ENCODE assay signal across 8 cellular contexts in the genomic region with DNA sequence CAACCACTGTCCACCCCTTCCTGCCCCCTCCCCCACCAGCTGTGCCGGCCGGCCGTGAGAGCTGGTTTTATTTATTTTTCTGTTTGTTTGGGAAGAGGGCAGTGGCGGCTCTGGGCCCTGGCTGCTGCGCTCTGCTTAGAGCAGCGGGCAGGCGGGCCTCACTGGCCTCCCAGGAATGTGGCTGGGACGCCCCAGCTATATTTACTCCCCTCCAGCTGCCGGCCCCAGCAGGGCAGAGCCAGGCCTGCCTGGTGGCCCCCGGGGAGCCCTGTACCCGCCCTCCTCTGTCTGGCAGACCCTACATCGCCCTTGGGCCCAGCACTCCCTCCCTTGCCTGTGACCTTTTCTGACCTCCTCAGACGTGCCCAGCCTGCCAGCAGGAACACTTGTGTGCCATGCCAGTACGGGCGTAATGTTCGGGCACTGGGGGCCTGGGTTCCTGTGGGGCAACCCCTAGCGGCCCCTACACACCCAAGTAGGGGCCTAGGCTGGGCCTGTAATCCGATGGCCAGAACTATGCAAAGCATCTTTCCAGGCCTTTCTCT. TPM values are rescaled to one million over a fixed set of nuclear protein-coding genes. Genes with fewer than 3 reads are reported as not detected.
DNase-seq lines count a peak whose midpoint lies in the region; ATAC-seq and TF ChIP-seq lines count a peak whose summit lies in the region.

No MANE protein-coding gene starts in this region.

- H3K4me3 ChIP-seq in Loucy (ENCODE audit: low read length, poor library complexity, severe bottlenecking) = peak overlapping the region; percentile 97
- H3K4me3 ChIP-seq in endocrine pancreas (ENCODE audit: control insufficient read depth, insufficient read depth, low read length) = no peak overlapping the region
- no peak overlapping the region for H3K4me3 ChIP-seq in mucosa of descending colon
- H3K4me3 ChIP-seq in tibial nerve = peak overlapping the region in 1 of 4 donors; percentile 29

- peak overlapping the region; percentile 87 to 98 (median 90) for H3K27ac ChIP-seq in tibial nerve

- TF ChIP-seq CTCF in Loucy (conservative IDR thresholded peaks at IDR 0.05; ENCODE audit: low read length) (no peak), mucosa of descending colon (IDR thresholded peaks at IDR 0.05) (no peak), tibial nerve (IDR thresholded peaks at IDR 0.05) (no peak)

- H3K79me2 ChIP-seq in Loucy (ENCODE audit: insufficient read depth, low read length) = peaks cover 100% of the 10 kb centered on the region

- TF ChIP-seq POLR2A in tibial nerve (IDR thresholded peaks at IDR 0.05) = no peak

- peaks cover 10% of the 10 kb centered on the region; the same call in 1 of the 2 replicates for H3K36me3 ChIP-seq in Loucy (ENCODE audit: insufficient read depth, low read length)
- H3K36me3 ChIP-seq in endocrine pancreas (ENCODE audit: control insufficient read depth, insufficient read depth, low read length) = no peaks in the 10 kb centered on the region
- no peaks in the 10 kb centered on the region for H3K36me3 ChIP-seq in mucosa of descending colon (ENCODE audit: low read depth)
- no peaks in the 10 kb centered on the region for H3K36me3 ChIP-seq in tibial nerve

- no peaks in the 10 kb centered on the region for H3K9me2 ChIP-seq in Loucy (replicated peaks; ENCODE audit: low read depth, low read length)

- intact Hi-C loops in mucosa of descending colon (cut with DNase I, micrococcal nuclease) = no loop called here

- no peaks in the 10 kb centered on the region for H3K9me3 ChIP-seq in Loucy (ENCODE audit: insufficient read depth, low read depth, low read length)
- no peaks in the 10 kb centered on the region for H3K9me3 ChIP-seq in endocrine pancreas (ENCODE audit: control insufficient read depth, low read length)
- H3K9me3 ChIP-seq in mucosa of descending colon = no peaks in the 10 kb centered on the region
- H3K9me3 ChIP-seq in tibial nerve = no peaks in the 10 kb centered on the region

- H3K4me1 ChIP-seq in Loucy (ENCODE audit: insufficient read depth, low read length, poor library complexity, severe bottlenecking) (peaks cover 75% of the 10 kb centered on the region), endocrine pancreas (ENCODE audit: control insufficient read depth, insufficient read depth, low read length) (peaks cover 6% of the 10 kb centered on the region), mucosa of descending colon (ENCODE audit: low read depth) (peaks cover 73% of the 10 kb centered on the region), tibial nerve (peaks cover 5 to 100% (median 96%) of the 10 kb centered on the region in 4 donors)

- H3K27ac Mint-ChIP-seq in activated naive CD8-positive, alpha-beta T cell treated with anti-CD3 and anti-CD28 coated beads, Interleukin-2, amount 50 U/mL, for 24 hours = no peak overlapping the region

- H4K20me1 ChIP-seq in Loucy (ENCODE audit: insufficient read depth, low read length, poor library complexity, severe bottlenecking) = peaks cover 94% of the 10 kb centered on the region

- 14% methylated on average over 11 to 17 of the region's 18 CpGs for WGBS in tibial nerve, 2 donors

- H3K36me3 Mint-ChIP-seq in activated naive CD8-positive, alpha-beta T cell treated with anti-CD3 and anti-CD28 coated beads, Interleukin-2, amount 50 U/mL, for 24 hours (ENCODE audit: low read depth) = no peaks in the 10 kb centered on the region

- no peak overlapping the region for H2AFZ ChIP-seq in Loucy (ENCODE audit: low read length)

- 0 out of 2 replicates have a peak, but pooled peaks cover 2% of the 10 kb centered on the region for H3F3A ChIP-seq in Loucy (ENCODE audit: low read depth)

- H3K9me3 Mint-ChIP-seq in activated naive CD8-positive, alpha-beta T cell treated with anti-CD3 and anti-CD28 coated beads, Interleukin-2, amount 50 U/mL, for 24 hours = no peaks in the 10 kb centered on the region

- H3K4me2 ChIP-seq in Loucy (ENCODE audit: low read depth, low read length, poor library complexity, severe bottlenecking) = peak overlapping the region; percentile 98

- peaks cover 60% of the 10 kb centered on the region for H3K4me1 Mint-ChIP-seq in activated naive CD8-positive, alpha-beta T cell treated with anti-CD3 and anti-CD28 coated beads, Interleukin-2, amount 50 U/mL, for 24 hours

- ATAC-seq in mucosa of descending colon (peak; percentile 32), HG02571 (IDR thresholded peaks at IDR 0.05; ENCODE audit: unreplicated experiment) (no peak)
- no peak for ATAC-seq in activated naive CD8-positive, alpha-beta T cell treated with anti-CD3 and anti-CD28 coated beads, Interleukin-2, amount 50 U/mL, for 24 hours

- peaks cover 22% of the 10 kb centered on the region for H3K27me3 Mint-ChIP-seq in activated naive CD8-positive, alpha-beta T cell treated with anti-CD3 and anti-CD28 coated beads, Interleukin-2, amount 50 U/mL, for 24 hours

- H3K27me3 ChIP-seq in Loucy (ENCODE audit: insufficient read depth, low read length, poor library complexity, severe bottlenecking) (no peaks in the 10 kb centered on the region), endocrine pancreas (ENCODE audit: control insufficient read depth, insufficient read depth, low read length) (no peaks in the 10 kb centered on the region), tibial nerve (no peaks in the 10 kb centered on the region)

- H3K4me3 Mint-ChIP-seq in activated naive CD8-positive, alpha-beta T cell treated with anti-CD3 and anti-CD28 coated beads, Interleukin-2, amount 50 U/mL, for 24 hours = no peak overlapping the region

- DNase-seq in mucosa of descending colon (peak in 2 of 3 donors; percentile 60 to 72), tibial nerve (ENCODE audit: low spot score in 2 of 2) (no peak), HUDEP-2 (lab: John Stamatoyannopoulos, UW; ENCODE audit: unreplicated experiment in 76 of 76) (no peak), NCI-H2029 treated with DMSO at 0.1 percent for 48 hours (lab: John Stamatoyannopoulos, UW) (no peak)
- DNase-seq in activated naive CD8-positive, alpha-beta T cell treated with anti-CD3 and anti-CD28 coated beads, Interleukin-2, amount 50 U/mL, for 24 hours = no peak

- H3K9ac ChIP-seq in Loucy (ENCODE audit: low read depth, low read length, poor library complexity, severe bottlenecking) = peak overlapping the region; percentile 35
- peak overlapping the region; percentile 69 for H3K9ac ChIP-seq in endocrine pancreas (ENCODE audit: control insufficient read depth, insufficient read depth, low read length)

- peak in 1 of 2 donors; percentile 89 for TF ChIP-seq EP300 in tibial nerve (IDR thresholded peaks at IDR 0.05)

RNA-seq across cellular contexts. Expression of a gene that starts 7.7 kb away (rescaled TPM):
- total RNA-seq in mucosa of descending colon = 10 to 100 TPM; 28.1 to 31.0 (median 28.3) TPM
- 10 to 100 TPM; 45.0 to 80.4 (median 67.0) TPM for total RNA-seq in tibial nerve

Comparison
In these comparisons a context has a peak if more than half of its experiments do, and no peak if none do; other contexts are left out.
1. DNase-seq: peak in mucosa of descending colon (2 of 3); none in tibial nerve (0 of 2), activated naive CD8-positive, alpha-beta T cell treated with anti-CD3 and anti-CD28 coated beads, Interleukin-2, amount 50 U/mL, for 24 hours (single experiment), HUDEP-2 (0 of 76) and NCI-H2029 treated with DMSO at 0.1 percent for 48 hours (single experiment).